Comparison of ENCODE assay signal across 16 cellular contexts in the genomic region with DNA sequence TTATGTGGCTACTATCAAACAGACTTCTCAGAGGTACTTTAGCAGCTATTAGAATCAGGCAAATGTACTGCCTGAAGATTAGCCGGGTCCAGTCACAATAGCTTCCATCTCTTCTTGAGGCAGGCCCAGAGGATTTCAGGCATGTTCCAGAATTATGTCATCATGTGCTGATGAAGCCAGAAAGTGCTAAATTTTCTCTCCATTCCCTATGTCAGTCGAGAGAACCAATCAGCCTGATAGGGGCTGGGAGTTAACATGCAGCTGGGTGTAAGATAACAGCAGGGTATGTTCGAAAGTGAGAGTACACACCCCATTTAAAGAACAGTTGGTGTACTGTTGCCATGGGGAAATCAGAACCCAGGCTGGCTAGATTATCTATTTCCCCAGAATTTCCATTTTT. TPM values are rescaled to one million over a fixed set of nuclear protein-coding genes. Genes with fewer than 3 reads are reported as not detected.
DNase-seq lines count a peak whose midpoint lies in the region; ATAC-seq and TF ChIP-seq lines count a peak whose summit lies in the region.
"Had no signal": no experiment of that assay in that cellular context is flagged by ENCODE, and none has a peak within 500 bp of the region (broad histone marks: within the 10 kb centered on the region; RNA-seq: fewer than 3 reads in every experiment).

No MANE protein-coding gene starts in this region.

- 28% methylated on average over 3 of the region's 3 CpGs for WGBS in suprapubic skin

- H3K4me3 ChIP-seq in dorsolateral prefrontal cortex (no peak overlapping the region), osteoblast (ENCODE audit: insufficient read depth, low read length) (no peak overlapping the region), suprapubic skin (no peak overlapping the region), BE2C (ENCODE audit: low read depth, low read length) (no peak overlapping the region)

- no peaks in the 10 kb centered on the region for H3K27me3 ChIP-seq in dorsolateral prefrontal cortex
- H3K27me3 ChIP-seq in osteoblast (ENCODE audit: insufficient read depth, low read length): no peaks in the 10 kb centered on the region
- no peaks in the 10 kb centered on the region for H3K27me3 ChIP-seq in suprapubic skin
- no peaks in the 10 kb centered on the region for H3K27me3 ChIP-seq in BE2C

- TF ChIP-seq POLR2A in suprapubic skin (IDR thresholded peaks at IDR 0.05): no peak

- no peaks in the 10 kb centered on the region for H4K20me1 ChIP-seq in osteoblast (ENCODE audit: insufficient read depth, low read length)

- H3K36me3 ChIP-seq in osteoblast (ENCODE audit: insufficient read depth, low read length) (no peaks in the 10 kb centered on the region), suprapubic skin (no peaks in the 10 kb centered on the region), BE2C (no peaks in the 10 kb centered on the region)

- ATAC-seq in HG03025 (IDR thresholded peaks at IDR 0.05; ENCODE audit: low FRiP score, unreplicated experiment): peak; percentile 75
- no peak for ATAC-seq in HG02678 (IDR thresholded peaks at IDR 0.05; ENCODE audit: unreplicated experiment)
- no peak for ATAC-seq in esophagus mucosa
- ATAC-seq: HCT116, T-cell had no signal

- no peak overlapping the region for H3K4me2 ChIP-seq in osteoblast (ENCODE audit: insufficient read depth, low read length)

- H2AFZ ChIP-seq in osteoblast (ENCODE audit: low read length): peak overlapping the region; percentile 83

- TF ChIP-seq CTCF in dorsolateral prefrontal cortex (IDR thresholded peaks at IDR 0.05 in 54 of 56, conservative IDR thresholded peaks at IDR 0.05 in 2 of 56; ENCODE audit: low read depth in 1 of 56, partially characterized antibody in 56 of 56) (no peak), osteoblast (IDR thresholded peaks at IDR 0.05; ENCODE audit: extremely low read depth, low read depth, low read length) (no peak), suprapubic skin (IDR thresholded peaks at IDR 0.05) (no peak), BE2C (IDR thresholded peaks at IDR 0.05; ENCODE audit: low read depth, low read length) (no peak)

- no peaks in the 10 kb centered on the region for H3K9me3 ChIP-seq in osteoblast (ENCODE audit: low read depth, low read length)
- H3K9me3 ChIP-seq in suprapubic skin: no peaks in the 10 kb centered on the region
- H3K9me3 ChIP-seq in BE2C: no peaks in the 10 kb centered on the region

- H3K4me1 ChIP-seq in osteoblast (ENCODE audit: insufficient read depth, low read length): peaks cover 6% of the 10 kb centered on the region
- H3K4me1 ChIP-seq in suprapubic skin: no peaks in the 10 kb centered on the region
- H3K4me1 ChIP-seq in BE2C: peaks cover 4% of the 10 kb centered on the region; the same call in 1 of the 2 replicates

- no peak for TF ChIP-seq EP300 in suprapubic skin (IDR thresholded peaks at IDR 0.05)

- intact Hi-C loops in dorsolateral prefrontal cortex (cut with DNase I): no loop called here

- H3K79me2 ChIP-seq in osteoblast (ENCODE audit: insufficient read depth, low read length): no peaks in the 10 kb centered on the region

- DNase-seq in GM19240 (ENCODE audit: insufficient read length, low spot score) (peak; percentile 2), dorsolateral prefrontal cortex (no peak), osteoblast (ENCODE audit: insufficient read length, low spot score, missing footprints) (no peak), suprapubic skin (ENCODE audit: low spot score in 2 of 2) (no peak), BE2C (no peak)
- DNase-seq: activated CD8-positive, alpha-beta memory T cell treated with anti-CD3 and anti-CD28 coated beads for 24 hours; Calu3; NCI-H1417 treated with DMSO at 0.1 percent for 48 hours; NK-92 treated with Interleukin-12 subunit alpha and Interleukin-12 subunit beta, amount 100 ng/mL, for 24 hours; stimulated activated CD4-positive, alpha-beta T cell treated with anti-CD3 and anti-CD28 coated beads, Interleukin-2, amount 100 ng/mL, for 48 hours; T-cell had no signal

- H3K27ac ChIP-seq in dorsolateral prefrontal cortex: peak overlapping the region in 48 of 59 donors; percentile 2 to 79 (median 42)
- H3K27ac ChIP-seq in osteoblast (ENCODE audit: low read depth, low read length): no peak overlapping the region
- H3K27ac ChIP-seq in suprapubic skin: no peak overlapping the region

RNA-seq across cellular contexts. Expression of a gene that starts 48.8 kb away (rescaled TPM):
- total RNA-seq in dorsolateral prefrontal cortex (1 to 10 TPM in 119 of 120 experiments, under 1 TPM in 1; 1.00 to 5.1 (median 2.2) TPM), osteoblast (0.36 and 0.59 TPM in 2 replicates), esophagus mucosa (0.08 TPM), suprapubic skin (under 1 TPM in 3 of 4 donors, not detected in 1; 0.17 to 0.31 (median 0.30) TPM)
- polyA plus RNA-seq in BE2C (2012; ENCODE audit: insufficient read depth, insufficient read length, low read depth): 10.1 TPM
- total RNA-seq: HT-29 had no signal

Comparison
In these comparisons a context has a peak if more than half of its experiments do, and no peak if none do; other contexts are left out.
1. H3K27ac ChIP-seq: peak in dorsolateral prefrontal cortex (48 of 59); none in osteoblast (single experiment) and suprapubic skin (single experiment).